ENCODE assay signal across 11 cellular contexts in genomic region chr19:54248016-54248601, GRCh38. TPM values are rescaled to one million over a fixed set of nuclear protein-coding genes. Genes with fewer than 3 reads are reported as not detected.
A peak's percentile ranks its signal among the peaks of the same experiment; 100 is the strongest.
DNase-seq lines count a peak whose midpoint lies in the region; FAIRE-seq and TF ChIP-seq lines count a peak whose summit lies in the region.
"Had no signal": no experiment of that assay in that cellular context is flagged by ENCODE, and none has a peak within 500 bp of the region (broad histone marks: within the 10 kb centered on the region; RNA-seq: fewer than 3 reads in every experiment).

No MANE protein-coding gene starts in this region.

- H3K4me1 ChIP-seq in transverse colon: no peaks in the 10 kb centered on the region
- H3K4me1 ChIP-seq in kidney (ENCODE audit: control insufficient read depth in 1 of 2, insufficient read depth in 1 of 2, low read depth in 1 of 2, low read length in 2 of 2): no peaks in the 10 kb centered on the region
- H3K4me1 ChIP-seq: Peyer's patch, psoas muscle had no signal

- no peak for TF ChIP-seq POLR2A in transverse colon (IDR thresholded peaks at IDR 0.05)

- H3K9ac ChIP-seq in kidney (ENCODE audit: low read length in 2 of 2): no peak overlapping the region

- no peak for FAIRE-seq in kidney (lab: Jason Lieb, UNC)

- CTCF ChIA-PET in activated naive CD4-positive, alpha-beta T cell treated with anti-CD3 and anti-CD28 coated beads, Interleukin-2, amount 10 ng/mL, durations not matched to agents 7 days and 5 days (lab: Charles Lee): interaction anchor here (1.0 kb wide), 1 partner anchor 17 kb away, joined by 3 read pairs; no protein-coding TSS in a partner anchor

- in situ Hi-C loops in transverse colon (cut with MboI; ENCODE audit: low pct_ligation_motif_present in 1 of 4, low pct_unique_long_range_greater_than_20kb in 1 of 4, low sequenced_read_pairs in 3 of 4): no loop called here

- DNase-seq in activated T-cell treated with anti-CD3 and anti-CD28 coated beads for 24 hours (ENCODE audit: low read depth) (peak; percentile 32), medulla oblongata (ENCODE audit: extremely low spot score) (peak; percentile 81), transverse colon (peak; percentile 36), kidney (no peak), amniotic stem cell (lab: John Stamatoyannopoulos, UW) (no peak), T-helper 9 cell (no peak)
- DNase-seq in activated T-cell treated with anti-CD3 and anti-CD28 coated beads, Interleukin-2, amount 50 U/mL, for 1 hour: no peak
- DNase-seq in activated naive CD4-positive, alpha-beta T cell treated with anti-CD3 and anti-CD28 coated beads, Interleukin-2, amount 10 ng/mL, durations not matched to agents 7 days and 5 days: peak; percentile 47
- DNase-seq: GOT3 had no signal

- 50% methylated on average over 8 of the region's 8 CpGs; no CpG with 5 or more reads in 1 of the 2 donors for WGBS in transverse colon (ENCODE audit: low coverage in 1 of 2), 2 donors

- H3K36me3 ChIP-seq in transverse colon (no peaks in the 10 kb centered on the region), kidney (ENCODE audit: control insufficient read depth in 1 of 2, insufficient read depth in 2 of 2, low read length in 2 of 2) (no peaks in the 10 kb centered on the region)
- H3K36me3 ChIP-seq: Peyer's patch had no signal

- TF ChIP-seq CTCF in transverse colon (IDR thresholded peaks at IDR 0.05): no peak
- no peak for TF ChIP-seq CTCF in kidney (IDR thresholded peaks at IDR 0.05; ENCODE audit: borderline replicate concordance, extremely low read depth, insufficient read depth)

- H3K27me3 Mint-ChIP-seq in activated naive CD4-positive, alpha-beta T cell treated with anti-CD3 and anti-CD28 coated beads, Interleukin-2, amount 10 ng/mL, durations not matched to agents 7 days and 5 days: peaks cover 53% of the 10 kb centered on the region

- intact Hi-C loops in transverse colon (cut with DNase I; ENCODE audit: low total_unique reads): no loop called here
- intact Hi-C loops in kidney (cut with DNase I): no loop called here

- H3K27ac ChIP-seq in transverse colon (no peak overlapping the region), kidney (ENCODE audit: low read depth in 2 of 2, low read length in 2 of 2) (no peak overlapping the region)
- H3K27ac ChIP-seq: psoas muscle had no signal

- peaks cover 12% of the 10 kb centered on the region for H3K27me3 ChIP-seq in transverse colon
- H3K27me3 ChIP-seq: Peyer's patch had no signal

- no peak overlapping the region for H3K4me3 ChIP-seq in transverse colon
- no peak overlapping the region for H3K4me3 ChIP-seq in kidney (ENCODE audit: low read length in 2 of 2)
- H3K4me3 ChIP-seq: Peyer's patch, psoas muscle had no signal

- H3K36me3 Mint-ChIP-seq in activated naive CD4-positive, alpha-beta T cell treated with anti-CD3 and anti-CD28 coated beads, Interleukin-2, amount 10 ng/mL, durations not matched to agents 7 days and 5 days: no peaks in the 10 kb centered on the region

- H3K9me3 ChIP-seq in transverse colon (no peaks in the 10 kb centered on the region), kidney (ENCODE audit: control insufficient read depth in 1 of 2, low read length in 2 of 2) (no peaks in the 10 kb centered on the region)
- H3K9me3 ChIP-seq: Peyer's patch, psoas muscle had no signal

- TF ChIP-seq EP300 in transverse colon (IDR thresholded peaks at IDR 0.05; ENCODE audit: low read depth): no peak

- H3K9me3 Mint-ChIP-seq in activated naive CD4-positive, alpha-beta T cell treated with anti-CD3 and anti-CD28 coated beads, Interleukin-2, amount 10 ng/mL, durations not matched to agents 7 days and 5 days: no peaks in the 10 kb centered on the region

- no peak overlapping the region for H3K27ac Mint-ChIP-seq in activated naive CD4-positive, alpha-beta T cell treated with anti-CD3 and anti-CD28 coated beads, Interleukin-2, amount 10 ng/mL, durations not matched to agents 7 days and 5 days

- H3K4me3 Mint-ChIP-seq in activated naive CD4-positive, alpha-beta T cell treated with anti-CD3 and anti-CD28 coated beads, Interleukin-2, amount 10 ng/mL, durations not matched to agents 7 days and 5 days: no peak overlapping the region

- H3K4me1 Mint-ChIP-seq in activated naive CD4-positive, alpha-beta T cell treated with anti-CD3 and anti-CD28 coated beads, Interleukin-2, amount 10 ng/mL, durations not matched to agents 7 days and 5 days: peaks cover 15% of the 10 kb centered on the region

RNA-seq across cellular contexts. Expression of gene LILRA6, which starts 5.5 kb away (rescaled TPM):
- total RNA-seq in transverse colon: 1 to 10 TPM in 2 of 4 donors, under 1 TPM in 1, not detected in 1; 0.79 to 1.4 (median 1.1) TPM
- total RNA-seq in kidney: 2.9 TPM
- polyA plus RNA-seq in kidney (ENCODE audit: insufficient read depth, low read depth, low replicate concordance): not detected

RNA-seq across cellular contexts. Expression of gene LILRB5, which starts 9.0 kb away (rescaled TPM):
- 10 to 100 TPM in 1 of 4 donors, 1 to 10 TPM in 3; 8.3 to 10.7 (median 9.1) TPM for total RNA-seq in transverse colon
- total RNA-seq in kidney: 5.9 TPM
- 1.1 TPM for polyA plus RNA-seq in kidney (ENCODE audit: insufficient read depth, low read depth, low replicate concordance)

RNA-seq across cellular contexts. Expression of gene LILRB3, which starts 25.3 kb away (rescaled TPM):
- 1 to 10 TPM; 2.2 to 7.6 (median 4.6) TPM for total RNA-seq in transverse colon
- 10.0 TPM for total RNA-seq in kidney
- polyA plus RNA-seq in kidney (ENCODE audit: insufficient read depth, low read depth, low replicate concordance): 1.4 TPM

RNA-seq across cellular contexts. Expression of gene LILRB2, which starts 32.8 kb away (rescaled TPM):
- total RNA-seq in transverse colon: 1 to 10 TPM; 1.6 to 3.4 (median 2.1) TPM
- total RNA-seq in kidney: 11.5 TPM
- 1.9 TPM for polyA plus RNA-seq in kidney (ENCODE audit: insufficient read depth, low read depth, low replicate concordance)

RNA-seq across cellular contexts. Expression of gene RPS9, which starts 47.5 kb away (rescaled TPM):
- total RNA-seq in transverse colon (1,000 to 10,000 TPM in 3 of 4 donors, 100 to 1,000 TPM in 1; 912 to 1,639 (median 1,317) TPM), kidney (1,209 TPM)
- 2,020 TPM for polyA plus RNA-seq in kidney (ENCODE audit: insufficient read depth, low read depth, low replicate concordance)

Comparison
In these comparisons a context has a peak if more than half of its experiments do, and no peak if none do; other contexts are left out.
1. DNase-seq: peak in activated T-cell treated with anti-CD3 and anti-CD28 coated beads for 24 hours (single experiment), activated naive CD4-positive, alpha-beta T cell treated with anti-CD3 and anti-CD28 coated beads, Interleukin-2, amount 10 ng/mL, durations not matched to agents 7 days and 5 days (single experiment), medulla oblongata (single experiment) and transverse colon (single experiment); none in activated T-cell treated with anti-CD3 and anti-CD28 coated beads, Interleukin-2, amount 50 U/mL, for 1 hour (single experiment), kidney (single experiment), amniotic stem cell (single experiment) and T-helper 9 cell (single experiment).